ENCODE assay signal across 8 cellular contexts in genomic region chr18:9673296-9674251, GRCh38. TPM values are rescaled to one million over a fixed set of nuclear protein-coding genes. Genes with fewer than 3 reads are reported as not detected.
DNase-seq lines count a peak whose midpoint lies in the region; ATAC-seq and TF ChIP-seq lines count a peak whose summit lies in the region.

No MANE protein-coding gene starts in this region.

- POLR2A ChIA-PET in activated CD4-positive, alpha-beta T cell treated with anti-CD3 and anti-CD28 coated beads for 36 hours (lab: Charles Lee) = no interaction called here

- H3K27me3 ChIP-seq in colonic mucosa = no peaks in the 10 kb centered on the region
- no peaks in the 10 kb centered on the region for H3K27me3 ChIP-seq in lower lobe of right lung (ENCODE audit: low read depth)

- TF ChIP-seq CTCF in colonic mucosa (IDR thresholded peaks at IDR 0.05) (peak; percentile 14), lower lobe of right lung (IDR thresholded peaks at IDR 0.05) (peak; percentile 34)

- ATAC-seq in activated CD4-positive, alpha-beta T cell treated with anti-CD3 and anti-CD28 coated beads for 36 hours = peak; percentile 85
- peak; percentile 97 for ATAC-seq in GM21390 (IDR thresholded peaks at IDR 0.05; ENCODE audit: unreplicated experiment)
- ATAC-seq in HG03565 (IDR thresholded peaks at IDR 0.05; ENCODE audit: unreplicated experiment) = peak; percentile 97
- peak; percentile 97 to 98 for ATAC-seq in lower lobe of right lung

- peak; percentile 55 for DNase-seq in activated CD4-positive, alpha-beta T cell treated with anti-CD3 and anti-CD28 coated beads for 36 hours
- DNase-seq in activated CD4-positive, alpha-beta T cell treated with anti-CD3 and anti-CD28 coated beads for 1 hour = no peak
- DNase-seq in RKO (ENCODE audit: low spot score) (peak; percentile 65), colonic mucosa (peak; percentile 61), lower lobe of right lung (peak; percentile 75), NCI-H345 (lab: John Stamatoyannopoulos, UW) (no peak)

- no peaks in the 10 kb centered on the region for H3K36me3 Mint-ChIP-seq in activated CD4-positive, alpha-beta T cell treated with anti-CD3 and anti-CD28 coated beads for 36 hours (ENCODE audit: low read depth)

- no peak overlapping the region for H3K4me3 ChIP-seq in colonic mucosa
- no peak overlapping the region for H3K4me3 ChIP-seq in lower lobe of right lung

- H3K4me1 ChIP-seq in colonic mucosa (peaks cover 5% of the 10 kb centered on the region), lower lobe of right lung (peaks cover 14% of the 10 kb centered on the region)

- CTCF ChIA-PET in activated CD4-positive, alpha-beta T cell treated with anti-CD3 and anti-CD28 coated beads for 36 hours (lab: Charles Lee) = interaction anchor here (0.6 to 1.2 kb wide), 4 partner anchors 9 to 969 kb away, joined by 3 to 4 read pairs (median 3); no protein-coding TSS in a partner anchor

- no peak overlapping the region for H3K27ac Mint-ChIP-seq in activated CD4-positive, alpha-beta T cell treated with anti-CD3 and anti-CD28 coated beads for 36 hours

- intact Hi-C loops in activated CD4-positive, alpha-beta T cell treated with anti-CD3 and anti-CD28 coated beads for 36 hours (cut with DNase I, micrococcal nuclease) = loop anchor here (2.0 to 5.0 kb wide), 2 partner anchors 56 to 61 kb away; no protein-coding TSS in a partner anchor
- intact Hi-C loops in colonic mucosa (cut with DNase I) = no loop called here
- intact Hi-C loops in lower lobe of right lung (cut with DNase I) = no loop called here

- H3K36me3 ChIP-seq in colonic mucosa (no peaks in the 10 kb centered on the region), lower lobe of right lung (no peaks in the 10 kb centered on the region)

- H3K27ac ChIP-seq in colonic mucosa = peak overlapping the region; percentile 76
- H3K27ac ChIP-seq in lower lobe of right lung = peak overlapping the region; percentile 84

- H3K27me3 Mint-ChIP-seq in activated CD4-positive, alpha-beta T cell treated with anti-CD3 and anti-CD28 coated beads for 36 hours = peaks cover 8% of the 10 kb centered on the region

- H3K4me3 Mint-ChIP-seq in activated CD4-positive, alpha-beta T cell treated with anti-CD3 and anti-CD28 coated beads for 36 hours = no peak overlapping the region

- peaks cover 9% of the 10 kb centered on the region for H3K4me1 Mint-ChIP-seq in activated CD4-positive, alpha-beta T cell treated with anti-CD3 and anti-CD28 coated beads for 36 hours

- H3K9me3 ChIP-seq in colonic mucosa (no peaks in the 10 kb centered on the region), lower lobe of right lung (no peaks in the 10 kb centered on the region)

- no peaks in the 10 kb centered on the region for H3K9me3 Mint-ChIP-seq in activated CD4-positive, alpha-beta T cell treated with anti-CD3 and anti-CD28 coated beads for 36 hours (ENCODE audit: low read depth)

- peak overlapping the region in 1 of 2 donors; percentile 38 for H3K9ac ChIP-seq in colonic mucosa (ENCODE audit: low read depth in 2 of 2, low read length in 2 of 2)

RNA-seq across cellular contexts. Expression of gene RAB31, which starts 34.5 kb away (rescaled TPM):
- 1 to 10 TPM in 1 of 2 experiments, under 1 TPM in 1; 0.48 to 1.8 TPM for total RNA-seq in activated CD4-positive, alpha-beta T cell treated with anti-CD3 and anti-CD28 coated beads for 36 hours
- 10 to 100 TPM in 1 of 2 donors, 1 to 10 TPM in 1; 4.7 to 16.0 TPM for total RNA-seq in colonic mucosa
- total RNA-seq in lower lobe of right lung = 110 TPM

RNA-seq across cellular contexts. Expression of gene PPP4R1, which starts 59.2 kb away (rescaled TPM):
- total RNA-seq in activated CD4-positive, alpha-beta T cell treated with anti-CD3 and anti-CD28 coated beads for 36 hours = 10 to 100 TPM; 32.2 to 33.3 TPM
- total RNA-seq in colonic mucosa = 10 to 100 TPM; 52.5 to 77.5 TPM
- 114 TPM for total RNA-seq in lower lobe of right lung

Comparison
In these comparisons a context has a peak if more than half of its experiments do, and no peak if none do; other contexts are left out.
1. DNase-seq: peak in activated CD4-positive, alpha-beta T cell treated with anti-CD3 and anti-CD28 coated beads for 36 hours (single experiment), RKO (single experiment), colonic mucosa (single experiment) and lower lobe of right lung (single experiment); none in activated CD4-positive, alpha-beta T cell treated with anti-CD3 and anti-CD28 coated beads for 1 hour (single experiment) and NCI-H345 (single experiment).
2. intact Hi-C loops: an anchor here in activated CD4-positive, alpha-beta T cell treated with anti-CD3 and anti-CD28 coated beads for 36 hours (2.0 to 5.0 kb wide); none called in colonic mucosa and lower lobe of right lung.
3. Peak in every context shown above with its lines, with median percentiles within 50 percentile points of each other: ATAC-seq.